Comparison of ENCODE assay signal across 34 cellular contexts in genomic region chr12:117778656-117779055, GRCh38.
"Had no signal": no experiment of that assay in that cellular context is flagged by ENCODE, and none has a peak within 500 bp of the region (broad histone marks: within the 10 kb centered on the region; RNA-seq: fewer than 3 reads in every experiment).

No MANE protein-coding gene starts in this region.

- DNase-seq: activated B cell treated with CpG ODN at 0.5 μM for 24 hours; activated CD4-positive, alpha-beta memory T cell treated with anti-CD3 and anti-CD28 coated beads for 36 hours; activated CD4-positive, alpha-beta T cell treated with anti-CD3 and anti-CD28 coated beads for 4 hours; activated CD4-positive, alpha-beta T cell treated with anti-CD3 and anti-CD28 coated beads, Interleukin-2, amount 10 ng/mL, durations not matched to agents 24 days and 14 days; activated CD4-positive, alpha-beta T cell treated with anti-CD3 and anti-CD28 coated beads, Interleukin-2, amount 50 U/mL, for 1 hour; activated CD4-positive, alpha-beta T cell treated with anti-CD3 and anti-CD28 coated beads, Interleukin-2, amount 50 U/mL, for 4 hours; activated CD4-positive, CD25-positive, alpha-beta regulatory T cell treated with anti-CD3 and anti-CD28 coated beads, Interleukin-2, amount 50 U/mL, for 72 hours; activated CD8-positive, alpha-beta memory T cell treated with anti-CD3 and anti-CD28 coated beads, Interleukin-2, amount 50 U/mL, for 4 hours; activated CD8-positive, alpha-beta T cell treated with anti-CD3 and anti-CD28 coated beads for 36 hours; activated effector memory CD4-positive, alpha-beta T cell treated with anti-CD3 and anti-CD28 coated beads, Interleukin-2, amount 50 U/mL, for 16 hours; activated gamma-delta T cell treated with Interleukin-2 at 50 U/mL for 16 hours; activated naive CD4-positive, alpha-beta T cell; activated naive CD4-positive, alpha-beta T cell treated with anti-CD3 and anti-CD28 coated beads for 36 hours; activated naive CD4-positive, alpha-beta T cell treated with anti-CD3 and anti-CD28 coated beads, Interleukin-2, amount 50 U/mL, for 16 hours; activated naive CD8-positive, alpha-beta T cell treated with anti-CD3 and anti-CD28 coated beads for 36 hours; activated T-cell treated with anti-CD3 and anti-CD28 coated beads for 4 hours; activated T-cell treated with anti-CD3 and anti-CD28 coated beads, Interleukin-2, amount 50 U/mL, for 1 hour; activated T-cell treated with anti-CD3 and anti-CD28 coated beads, Interleukin-2, amount 50 U/mL, for 4 hours; activated T-cell treated with anti-CD3 and anti-CD28 coated beads, Interleukin-2, amount 50 U/mL, for 72 hours; adrenal gland; amniotic stem cell; aorta; body of pancreas; brain microvascular endothelial cell; cerebellar nuclear complex; T-cell; T-helper 17 cell; T1000 had no signal

- FAIRE-seq: astrocyte, TTC549 had no signal

- H3K27me3 ChIP-seq: adrenal gland, body of pancreas, brain microvascular endothelial cell, breast epithelium had no signal

- H3K36me3 ChIP-seq: adrenal gland, brain microvascular endothelial cell, breast epithelium had no signal

- H3K4me1 ChIP-seq: adrenal gland, body of pancreas, breast epithelium had no signal

- H3K4me3 ChIP-seq: adrenal gland, body of pancreas, breast epithelium had no signal

- H3K27ac ChIP-seq: adrenal gland, body of pancreas, brain microvascular endothelial cell, breast epithelium, VCaP had no signal

- ATAC-seq: activated CD8-positive, alpha-beta T cell treated with anti-CD3 and anti-CD28 coated beads for 36 hours; activated naive CD4-positive, alpha-beta T cell treated with anti-CD3 and anti-CD28 coated beads, Interleukin-2, amount 50 U/mL, for 72 hours; activated T-cell treated with anti-CD3 and anti-CD28 coated beads, Interleukin-2, amount 50 U/mL, for 4 hours; activated T-cell treated with anti-CD3 and anti-CD28 coated beads, Interleukin-2, amount 50 U/mL, for 72 hours; activated T-helper 17 cell treated with anti-CD3 and anti-CD28 coated beads, Interleukin-2, amount 50 U/mL, for 72 hours; body of pancreas; T-cell; T-helper 17 cell had no signal

- H3K9me3 ChIP-seq: adrenal gland, body of pancreas, breast epithelium had no signal
